Comparison of ENCODE assay signal across 8 cellular contexts in genomic region chr1:198156745-198157240, GRCh38. TPM values are rescaled to one million over a fixed set of nuclear protein-coding genes. Genes with fewer than 3 reads are reported as not detected.
A peak's percentile ranks its signal among the peaks of the same experiment; 100 is the strongest.
DNase-seq lines count a peak whose midpoint lies in the region; ATAC-seq and TF ChIP-seq lines count a peak whose summit lies in the region.

NEK7 (plus strand) TSS chr1:198156998; CDS start chr1:198232581, 75,583 bp downstream.

- H3K27ac ChIP-seq in colonic mucosa, result peak within 1 kb of the TSS; percentile 99

- no peaks in the 10 kb centered on the region for H3K27me3 ChIP-seq in colonic mucosa

- H3K9me3 ChIP-seq in colonic mucosa, result no peaks in the 10 kb centered on the region

- peak within 1 kb of the TSS; percentile 85 for H3K4me3 ChIP-seq in colonic mucosa

- H3K36me3 ChIP-seq in colonic mucosa, result no peaks in the 10 kb centered on the region

- peak; percentile 42 for ATAC-seq in GM19035 (IDR thresholded peaks at IDR 0.05; ENCODE audit: unreplicated experiment)
- peak; percentile 42 for ATAC-seq in HG03280 (IDR thresholded peaks at IDR 0.05; ENCODE audit: unreplicated experiment)

- intact Hi-C loops in colonic mucosa (cut with DNase I), result no loop called here

- peak within 1 kb of the TSS; percentile 93 to 95 for H3K9ac ChIP-seq in colonic mucosa (ENCODE audit: low read depth in 2 of 2, low read length in 2 of 2)

- no peak for TF ChIP-seq CTCF in colonic mucosa (IDR thresholded peaks at IDR 0.05)

- DNase-seq in Ammon's horn (ENCODE audit: low spot score), result peak; percentile 86
- DNase-seq in NCI-H446 (lab: John Stamatoyannopoulos, UW), result peak; percentile 74 to 94
- peak; percentile 75 for DNase-seq in activated CD4-positive, CD25-positive, alpha-beta regulatory T cell treated with anti-CD3 and anti-CD28 coated beads, Interleukin-2, amount 50 U/mL, for 72 hours
- DNase-seq in colonic mucosa, result peak; percentile 90
- DNase-seq in kidney glomerular epithelial cell (lab: John Stamatoyannopoulos, UW), result peak; percentile 53
- DNase-seq in stimulated activated CD4-positive, alpha-beta T cell treated with anti-CD3 and anti-CD28 coated beads, Interleukin-15, amount 100 ng/mL, for 24 hours, result peak; percentile 80

- H3K4me1 ChIP-seq in colonic mucosa, result peaks cover 6% of the 10 kb centered on the region

RNA-seq across cellular contexts. Expression of gene NEK7, which starts in this region (rescaled TPM):
- total RNA-seq in colonic mucosa, result 10 to 100 TPM; 45.4 to 64.7 TPM

Comparison
In these comparisons a context has a peak if more than half of its experiments do, and no peak if none do; other contexts are left out.
1. Peak in every context shown above with its lines: DNase-seq, ATAC-seq, H3K4me3 ChIP-seq and H3K27ac ChIP-seq.